In genomic region chr18:48641981-48642380, GRCh38 we compare ENCODE assay signal across 16 cellular contexts.
DNase-seq lines count a peak whose midpoint lies in the region; ATAC-seq and TF ChIP-seq lines count a peak whose summit lies in the region.
"Had no signal": no experiment of that assay in that cellular context is flagged by ENCODE, and none has a peak within 500 bp of the region (broad histone marks: within the 10 kb centered on the region; RNA-seq: fewer than 3 reads in every experiment).

No MANE protein-coding gene starts in this region.

- H3K4me1 ChIP-seq in Karpas-422 (ENCODE audit: low read length) = no peaks in the 10 kb centered on the region
- no peaks in the 10 kb centered on the region for H3K4me1 ChIP-seq in smooth muscle cell (ENCODE audit: low read depth)
- H3K4me1 ChIP-seq: Caco-2 had no signal

- no peaks in the 10 kb centered on the region for H3K9me2 ChIP-seq in Karpas-422 (replicated peaks; ENCODE audit: insufficient read depth, low read length)

- ATAC-seq in HG03280 (IDR thresholded peaks at IDR 0.05; ENCODE audit: unreplicated experiment) = no peak
- no peak for ATAC-seq in GM18520 (IDR thresholded peaks at IDR 0.05; ENCODE audit: unreplicated experiment)
- ATAC-seq: Right ventricle myocardium inferior, T-helper 17 cell had no signal

- H3K4me3 ChIP-seq in Karpas-422 (ENCODE audit: low read length) = no peak overlapping the region
- no peak overlapping the region for H3K4me3 ChIP-seq in smooth muscle cell

- no peaks in the 10 kb centered on the region for H3K79me2 ChIP-seq in Karpas-422 (ENCODE audit: low read length)
- H3K79me2 ChIP-seq in smooth muscle cell (ENCODE audit: low read depth) = peaks cover 3% of the 10 kb centered on the region

- H3K27me3 ChIP-seq in Karpas-422 (ENCODE audit: low read length) (no peaks in the 10 kb centered on the region), smooth muscle cell (ENCODE audit: low read depth) (no peaks in the 10 kb centered on the region)

- no peak overlapping the region for H3K27ac ChIP-seq in Karpas-422 (ENCODE audit: low read length)
- H3K27ac ChIP-seq in smooth muscle cell (ENCODE audit: low read depth) = no peak overlapping the region
- H3K27ac ChIP-seq: KMS-11 had no signal

- H2AFZ ChIP-seq in Karpas-422 (ENCODE audit: low read length) (no peak overlapping the region), smooth muscle cell (ENCODE audit: low read depth) (no peak overlapping the region)

- H3K4me2 ChIP-seq in Karpas-422 (ENCODE audit: low read depth, low read length, poor library complexity, severe bottlenecking) (no peak overlapping the region), smooth muscle cell (no peak overlapping the region)
- H3K4me2 ChIP-seq: KMS-11 had no signal

- H3F3A ChIP-seq in smooth muscle cell (ENCODE audit: low read depth) = no peaks in the 10 kb centered on the region

- H4K20me1 ChIP-seq in Karpas-422 (ENCODE audit: insufficient read depth, low read depth, low read length) = no peaks in the 10 kb centered on the region
- peaks cover 85% of the 10 kb centered on the region for H4K20me1 ChIP-seq in smooth muscle cell (ENCODE audit: low read depth)

- 76% methylated on average over 4 of the region's 4 CpGs for WGBS in smooth muscle cell (ENCODE audit: low lambda C conversion rate)

- peak; percentile 53 for DNase-seq in DMS 273 (lab: John Stamatoyannopoulos, UW; ENCODE audit: unreplicated experiment)
- DNase-seq in Karpas-422 = peak; percentile 11
- peak; percentile 1 for DNase-seq in NCI-H748 treated with DMSO at 0.1 percent for 48 hours (lab: John Stamatoyannopoulos, UW)
- DNase-seq in mesenteric fat pad (ENCODE audit: low spot score) = peak; percentile 26
- DNase-seq in smooth muscle cell (lab: John Stamatoyannopoulos, UW; ENCODE audit: unreplicated experiment) = no peak
- DNase-seq: Caco-2; HFFc6; NCI-H1436; NCI-H1930; NCI-H524 treated with DMSO at 0.1 percent for 48 hours; NK-92 treated with Interleukin-12 subunit alpha and Interleukin-12 subunit beta, amount 100 ng/mL, for 24 hours; T-helper 17 cell had no signal

- TF ChIP-seq CTCF in smooth muscle cell (IDR thresholded peaks at IDR 0.05; ENCODE audit: borderline replicate concordance, insufficient read depth, poor library complexity, severe bottlenecking) = no peak

- H3K36me3 ChIP-seq in Karpas-422 (ENCODE audit: insufficient read depth, low read length) = no peaks in the 10 kb centered on the region
- no peaks in the 10 kb centered on the region for H3K36me3 ChIP-seq in smooth muscle cell (ENCODE audit: low read depth)

- H3K9me3 ChIP-seq in Karpas-422 (ENCODE audit: low read length) = no peaks in the 10 kb centered on the region
- no peaks in the 10 kb centered on the region for H3K9me3 ChIP-seq in smooth muscle cell (replicated peaks; ENCODE audit: low read depth)
- H3K9me3 ChIP-seq: Caco-2 had no signal

- no peak overlapping the region for H3K9ac ChIP-seq in Karpas-422 (ENCODE audit: low read length)
- no peak overlapping the region for H3K9ac ChIP-seq in smooth muscle cell (ENCODE audit: low read depth)
- H3K9ac ChIP-seq: KMS-11 had no signal
